Comparison of ENCODE assay signal across 8 cellular contexts in genomic region chr19:52734893-52735661, GRCh38. TPM values are rescaled to one million over a fixed set of nuclear protein-coding genes. Genes with fewer than 3 reads are reported as not detected.
DNase-seq lines count a peak whose midpoint lies in the region; TF ChIP-seq lines count a peak whose summit lies in the region.

Gene ZNF611, minus strand, starts transcription at chr19:52735044. Its CDS starts 19,150 bp downstream, at chr19:52715894.

- 4 to 9% (median 4%) methylated on average over 37 to 38 of the region's 38 CpGs for WGBS in stomach, 5 donors

- H3K27ac ChIP-seq in neural cell (ENCODE audit: low read length) (peak within 1 kb of the TSS; percentile 65), stomach (peak within 1 kb of the TSS; percentile 81 to 92 (median 91))

- no peaks in the 10 kb centered on the region for H3K9me2 ChIP-seq in neural cell (ENCODE audit: insufficient read depth, low read length)

- H3K36me3 ChIP-seq in ES-I3 (ENCODE audit: insufficient read depth, low read length) (no peaks in the 10 kb centered on the region), H7 (replicated peaks; ENCODE audit: control insufficient read depth, insufficient read depth, low read length) (no peaks in the 10 kb centered on the region), MG63 (peaks cover 12% of the 10 kb centered on the region), neural cell (ENCODE audit: insufficient read depth, low read length) (no peaks in the 10 kb centered on the region), stomach (peaks cover 0 to 10% (median 5%) of the 10 kb centered on the region in 4 donors)

- DNase-seq in H7, result peak; percentile 96
- peak; percentile 94 for DNase-seq in MG63
- peak; percentile 78 for DNase-seq in SHP77 treated with DMSO at 0.1 percent for 48 hours (lab: John Stamatoyannopoulos, UW)
- DNase-seq in activated gamma-delta T cell (lab: John Stamatoyannopoulos, UW), result peak; percentile 92
- peak; percentile 87 for DNase-seq in fibroblast of the conjunctiva (ENCODE audit: low read depth)
- DNase-seq in stomach, result peak; percentile 100

- H3K9ac ChIP-seq in ES-I3 (ENCODE audit: low read depth, low read length) (peak within 1 kb of the TSS; percentile 98), neural cell (ENCODE audit: low read length) (peak within 1 kb of the TSS; percentile 72)

- peak within 1 kb of the TSS; percentile 81 for H3K4me3 ChIP-seq in H7 (ENCODE audit: insufficient read depth, low read depth, low read length)
- peak within 1 kb of the TSS; percentile 71 for H3K4me3 ChIP-seq in MG63
- H3K4me3 ChIP-seq in neural cell (ENCODE audit: low read length), result peak within 1 kb of the TSS; percentile 74
- peak within 1 kb of the TSS; percentile 78 to 92 (median 84) for H3K4me3 ChIP-seq in stomach

- intact Hi-C loops in stomach (cut with DNase I; ENCODE audit: low total_unique reads), result no loop called here

- TF ChIP-seq EP300 in neural cell (conservative IDR thresholded peaks at IDR 0.05; ENCODE audit: poor library complexity, severe bottlenecking), result no peak
- no peak for TF ChIP-seq EP300 in stomach (IDR thresholded peaks at IDR 0.05)

- no peaks in the 10 kb centered on the region for H3K79me2 ChIP-seq in neural cell (replicated peaks; ENCODE audit: insufficient read depth, low read length)

- peak; percentile 59 for TF ChIP-seq RAD21 in neural cell (conservative IDR thresholded peaks at IDR 0.05)

- no peaks in the 10 kb centered on the region; the same call in 1 of the 2 replicates for H3K9me3 ChIP-seq in ES-I3 (ENCODE audit: control insufficient read depth, insufficient read depth, low read length)
- no peaks in the 10 kb centered on the region for H3K9me3 ChIP-seq in MG63
- no peaks in the 10 kb centered on the region for H3K9me3 ChIP-seq in neural cell (ENCODE audit: low read length)
- no peaks in the 10 kb centered on the region for H3K9me3 ChIP-seq in stomach

- no peaks in the 10 kb centered on the region for H3F3A ChIP-seq in neural cell (ENCODE audit: insufficient read depth, low read length, poor library complexity, severe bottlenecking)

- no peaks in the 10 kb centered on the region for H4K20me1 ChIP-seq in neural cell (ENCODE audit: insufficient read depth)

- H3K4me1 ChIP-seq in ES-I3 (ENCODE audit: insufficient read depth, low read length), result no peaks in the 10 kb centered on the region
- H3K4me1 ChIP-seq in stomach, result peaks cover 12 to 29% (median 20%) of the 10 kb centered on the region in 4 donors

- H3K27me3 ChIP-seq in H7 (ENCODE audit: control insufficient read depth, insufficient read depth, low read length) (no peaks in the 10 kb centered on the region; the same call in 1 of the 2 replicates), MG63 (no peaks in the 10 kb centered on the region), neural cell (ENCODE audit: insufficient read depth, low read depth, low read length) (no peaks in the 10 kb centered on the region), stomach (no peaks in the 10 kb centered on the region)

- peak in 2 of 4 donors; percentile 13 to 62 for TF ChIP-seq POLR2A in stomach (IDR thresholded peaks at IDR 0.05)

- H2AFZ ChIP-seq in neural cell (ENCODE audit: low read depth, low read length), result peak within 1 kb of the TSS; percentile 79

- TF ChIP-seq CTCF in neural cell (IDR thresholded peaks at IDR 0.05; ENCODE audit: poor library complexity, severe bottlenecking), result peak; percentile 71
- TF ChIP-seq CTCF in stomach (IDR thresholded peaks at IDR 0.05), result peak in 5 of 7 experiments; percentile 12 to 83 (median 72)

- H3K4me2 ChIP-seq in neural cell (ENCODE audit: low read length), result peak within 1 kb of the TSS; percentile 51

TF ChIP-seq in neural cell, 6 proteins besides CTCF, POLR2A, EP300 and RAD21:
- peak; percentile 68 for TF ChIP-seq SMC3 (conservative IDR thresholded peaks at IDR 0.05; ENCODE audit: poor library complexity)
- peak; percentile 3 for TF ChIP-seq MXI1 (conservative IDR thresholded peaks at IDR 0.05; ENCODE audit: poor library complexity, severe bottlenecking)
- TF ChIP-seq EZH2 (IDR thresholded peaks at IDR 0.05; ENCODE audit: borderline replicate concordance, insufficient read depth, low read length, poor library complexity, severe bottlenecking), result no peak
- peak; percentile 82 for TF ChIP-seq POLR2AphosphoS5 (IDR thresholded peaks at IDR 0.05)
- TF ChIP-seq TAF1 (IDR thresholded peaks at IDR 0.05; ENCODE audit: low read depth), result peak; percentile 37

RNA-seq across cellular contexts. Expression of gene ZNF611, which starts in this region (rescaled TPM):
- 10.0 and 10.7 TPM in 2 replicates for total RNA-seq in H7 (2014; rRNA removed; shearing (Covaris generic))
- 5.3 and 5.5 TPM in 2 replicates for total RNA-seq in MG63 (2014; rRNA removed; shearing (Covaris generic); ENCODE audit: low replicate concordance)
- polyA plus RNA-seq in neural cell (6.7 and 11.8 TPM in 2 replicates), stomach (1 to 10 TPM; 1.6 to 4.1 (median 2.3) TPM)
- polyA minus RNA-seq in neural cell, result 22.2 and 24.1 TPM in 2 replicates
- total RNA-seq in stomach, result 10 to 100 TPM in 3 of 5 donors, 1 to 10 TPM in 2; 3.6 to 58.5 (median 14.6) TPM

Comparison
In these comparisons a context has a peak if more than half of its experiments do, and no peak if none do; other contexts are left out.
1. Peak in every context shown above with its lines: DNase-seq, H3K4me3 ChIP-seq and H3K27ac ChIP-seq.